20 cellular contexts compared by ENCODE assay signal in genomic region chr16:9479008-9479407, GRCh38.
"Had no signal": no experiment of that assay in that cellular context is flagged by ENCODE, and none has a peak within 500 bp of the region (broad histone marks: within the 10 kb centered on the region; RNA-seq: fewer than 3 reads in every experiment).

No MANE protein-coding gene starts in this region.

- ATAC-seq: heart right ventricle, left cardiac atrium, lower lobe of right lung, natural killer cell, right cardiac atrium had no signal

- H3K9me3 Mint-ChIP-seq: activated T-helper 1 cell treated with anti-CD3 and anti-CD28 coated beads, Interleukin-12 subunit alpha, Interleukin-12 subunit beta, Interleukin-2, Interleukin-4 antibody, amounts not matched to agents 30 ng/mL and 10 ng/mL and 1 ng/mL, durations not matched to agents 14 hours and 24 hours and 36 hours; T-helper 2 cell treated with Interferon-gamma antibody and Interleukin-4, amounts not matched to agents 5 μg/mL and 100 μg/mL, for 36 hours had no signal

- H3K36me3 Mint-ChIP-seq: activated CD4-positive, alpha-beta memory T cell treated with anti-CD3 and anti-CD28 coated beads for 36 hours; activated naive CD8-positive, alpha-beta T cell; natural killer cell had no signal

- H3K9me3 ChIP-seq: esophagus muscularis mucosa, heart right ventricle, lower lobe of right lung, prostate gland, stomach, upper lobe of left lung had no signal

- H3K4me1 ChIP-seq: heart right ventricle, lower lobe of right lung, prostate gland, stomach, upper lobe of left lung had no signal

- H3K27ac Mint-ChIP-seq: activated CD4-positive, alpha-beta memory T cell treated with anti-CD3 and anti-CD28 coated beads for 36 hours; activated naive CD8-positive, alpha-beta T cell; activated T-helper 1 cell treated with anti-CD3 and anti-CD28 coated beads, Interleukin-12 subunit alpha, Interleukin-12 subunit beta, Interleukin-2, Interleukin-4 antibody, amounts not matched to agents 30 ng/mL and 10 ng/mL and 1 ng/mL, durations not matched to agents 14 hours and 24 hours and 36 hours; natural killer cell; T-helper 2 cell treated with Interferon-gamma antibody and Interleukin-4, amounts not matched to agents 5 μg/mL and 100 μg/mL, for 36 hours had no signal

- H3K27me3 ChIP-seq: esophagus muscularis mucosa, stomach, upper lobe of left lung had no signal

- H3K4me3 Mint-ChIP-seq: activated CD4-positive, alpha-beta memory T cell treated with anti-CD3 and anti-CD28 coated beads for 36 hours; activated naive CD8-positive, alpha-beta T cell; activated T-helper 1 cell treated with anti-CD3 and anti-CD28 coated beads, Interleukin-12 subunit alpha, Interleukin-12 subunit beta, Interleukin-2, Interleukin-4 antibody, amounts not matched to agents 30 ng/mL and 10 ng/mL and 1 ng/mL, durations not matched to agents 14 hours and 24 hours and 36 hours; natural killer cell; T-helper 2 cell treated with Interferon-gamma antibody and Interleukin-4, amounts not matched to agents 5 μg/mL and 100 μg/mL, for 36 hours had no signal

- H3K27me3 Mint-ChIP-seq: activated CD4-positive, alpha-beta memory T cell treated with anti-CD3 and anti-CD28 coated beads for 36 hours had no signal

- H3K4me1 Mint-ChIP-seq: natural killer cell had no signal

- DNase-seq: activated CD4-positive, alpha-beta memory T cell treated with anti-CD3 and anti-CD28 coated beads for 36 hours; activated CD4-positive, alpha-beta T cell treated with anti-CD3 and anti-CD28 coated beads for 4 hours; activated T-cell treated with anti-CD3 and anti-CD28 coated beads for 4 hours; effector CD4-positive, alpha-beta T cell; heart right ventricle; left cardiac atrium; lower lobe of right lung; natural killer cell; occipital lobe; right cardiac atrium; stimulated activated CD4-positive, alpha-beta T cell treated with anti-CD3 and anti-CD28 coated beads, Interleukin-15, amount 100 ng/mL, for 24 hours; stimulated activated CD4-positive, alpha-beta T cell treated with anti-CD3 and anti-CD28 coated beads, Interleukin-2, amount 100 ng/mL, for 48 hours; stomach had no signal

- H3K27ac ChIP-seq: esophagus muscularis mucosa, heart right ventricle, lower lobe of right lung, prostate gland, skin epidermis, stomach, upper lobe of left lung had no signal

- H3K4me3 ChIP-seq: esophagus muscularis mucosa, heart right ventricle, lower lobe of right lung, prostate gland, skin epidermis, stomach, upper lobe of left lung had no signal
